8 cellular contexts compared by ENCODE assay signal in genomic region chr7:28649189-28649588, GRCh38.
"Had no signal": no experiment of that assay in that cellular context is flagged by ENCODE, and none has a peak within 500 bp of the region (broad histone marks: within the 10 kb centered on the region; RNA-seq: fewer than 3 reads in every experiment).

No MANE protein-coding gene starts in this region.

- ATAC-seq: GM23338, HepG2 had no signal

- FAIRE-seq: H1, H54, HepG2 had no signal

- H2AFZ ChIP-seq: GM23338 had no signal

- H3K4me3 ChIP-seq: GM23338 had no signal

- H3K27ac ChIP-seq: HL-60 had no signal

- DNase-seq: H9, HCEC 1CT, KG1 had no signal

- H3K4me2 ChIP-seq: GM23338 had no signal
